9 cellular contexts compared by ENCODE assay signal in the genomic region with DNA sequence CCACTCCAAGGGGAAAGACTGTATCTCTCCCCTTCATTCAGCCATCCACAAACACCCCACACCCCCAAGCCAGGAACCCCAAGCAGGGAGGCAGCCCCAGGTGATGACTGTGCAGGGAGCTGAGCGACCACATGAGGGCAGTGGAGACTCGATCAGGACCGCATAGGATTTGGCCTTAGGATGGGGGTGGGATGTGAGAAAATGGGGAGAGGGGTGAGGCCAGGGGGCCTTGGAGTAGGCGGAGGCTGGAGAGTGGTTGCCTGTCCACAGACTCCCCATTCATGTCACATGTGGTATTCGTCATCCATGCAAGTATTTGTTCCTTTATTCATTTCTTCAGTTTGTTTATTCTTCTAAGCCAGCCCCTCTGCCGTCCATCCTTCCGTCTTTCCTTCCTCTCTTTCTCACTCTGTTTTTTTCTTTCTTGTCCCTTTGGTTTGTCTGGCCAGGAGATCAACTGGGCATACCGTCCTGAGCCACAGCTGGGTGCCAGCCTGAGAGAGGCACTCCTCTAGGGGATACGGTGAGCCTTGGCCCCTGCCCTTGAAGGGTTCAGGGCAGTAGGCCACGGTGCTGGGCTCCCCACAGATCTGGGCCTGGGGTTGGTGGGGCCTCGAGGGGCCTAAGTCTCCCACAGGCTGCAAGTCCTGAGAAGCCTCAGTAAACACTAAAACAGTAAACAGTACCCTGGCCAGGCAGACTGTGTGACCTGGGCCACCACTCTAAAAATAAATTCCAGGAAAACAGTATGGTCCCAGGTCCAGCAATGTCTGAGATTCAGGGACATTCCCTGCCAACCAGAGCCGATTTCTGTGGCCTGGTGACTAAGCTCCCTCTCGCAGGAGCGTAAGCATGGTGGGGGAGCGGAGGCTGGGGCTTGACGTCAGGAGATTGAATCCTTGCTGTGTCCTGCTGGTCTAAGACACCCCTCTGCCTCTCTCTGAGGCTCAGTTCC. TPM values are rescaled to one million over a fixed set of nuclear protein-coding genes. Genes with fewer than 3 reads are reported as not detected.
DNase-seq lines count a peak whose midpoint lies in the region; ATAC-seq and TF ChIP-seq lines count a peak whose summit lies in the region.
"Had no signal": no experiment of that assay in that cellular context is flagged by ENCODE, and none has a peak within 500 bp of the region (broad histone marks: within the 10 kb centered on the region; RNA-seq: fewer than 3 reads in every experiment).

No MANE protein-coding gene starts in this region.

- ATAC-seq in right cardiac atrium, result peak; percentile 45 to 47
- ATAC-seq in gastrocnemius medialis, result peak; percentile 50 to 67
- no peak for ATAC-seq in HG03439 (IDR thresholded peaks at IDR 0.05; ENCODE audit: unreplicated experiment)

- no peaks in the 10 kb centered on the region for H3K36me3 ChIP-seq in HAP-1 (replicated peaks)
- H3K36me3 ChIP-seq in Peyer's patch, result no peaks in the 10 kb centered on the region
- H3K36me3 ChIP-seq in gastrocnemius medialis, result no peaks in the 10 kb centered on the region

- H3K4me3 ChIP-seq in HAP-1, result no peak overlapping the region
- no peak overlapping the region for H3K4me3 ChIP-seq in Peyer's patch
- H3K4me3 ChIP-seq in right cardiac atrium (ENCODE audit: low read length), result no peak overlapping the region
- H3K4me3 ChIP-seq in gastrocnemius medialis, result no peak overlapping the region
- H3K4me3 ChIP-seq: SK-N-MC had no signal

- H3K4me1 ChIP-seq in HAP-1 (peaks cover 3% of the 10 kb centered on the region; the same call in 1 of the 2 replicates), Peyer's patch (peaks cover 7 to 22% (median 10%) of the 10 kb centered on the region in 4 donors), right cardiac atrium (ENCODE audit: control insufficient read depth, insufficient read depth, low read length) (no peaks in the 10 kb centered on the region), gastrocnemius medialis (peaks cover 14 to 28% of the 10 kb centered on the region in 2 donors)

- H3K9me3 Mint-ChIP-seq in immature natural killer cell, result peaks cover 0 to 1% (median 0%) of the 10 kb centered on the region in 6 donors

- H3K4me3 Mint-ChIP-seq in immature natural killer cell, result no peak overlapping the region

- H3K27ac Mint-ChIP-seq in immature natural killer cell, result peak overlapping the region in 1 of 6 donors; percentile 1

- H3K36me3 Mint-ChIP-seq in immature natural killer cell, result no peaks in the 10 kb centered on the region

- TF ChIP-seq POLR2A in Peyer's patch (IDR thresholded peaks at IDR 0.05) (no peak), gastrocnemius medialis (IDR thresholded peaks at IDR 0.05) (peak in 1 of 2 donors; percentile 43)

- peak in 5 of 6 experiments; percentile 24 to 77 (median 68) for TF ChIP-seq CTCF in Peyer's patch (IDR thresholded peaks at IDR 0.05)
- TF ChIP-seq CTCF in gastrocnemius medialis (IDR thresholded peaks at IDR 0.05 in 4 of 5, conservative IDR thresholded peaks at IDR 0.05 in 1 of 5), result peak; percentile 36 to 79 (median 69)

- intact Hi-C loops in right cardiac atrium (cut with DNase I), result no loop called here
- intact Hi-C loops in gastrocnemius medialis (cut with DNase I; ENCODE audit: low total_unique reads), result loop anchor here (1.0 to 5.0 kb wide), 3 partner anchors 17 to 113 kb away; a partner anchor contains a TSS

- 42% methylated on average over 16 of the region's 16 CpGs for WGBS in right cardiac atrium

- H3K9me3 ChIP-seq in HAP-1 (no peaks in the 10 kb centered on the region), Peyer's patch (no peaks in the 10 kb centered on the region), right cardiac atrium (ENCODE audit: control insufficient read depth, low read length) (no peaks in the 10 kb centered on the region), gastrocnemius medialis (no peaks in the 10 kb centered on the region)

- in situ Hi-C loops in HAP-1 (cut with MboI; ENCODE audit: low sequenced_read_pairs) (no loop called here), gastrocnemius medialis (cut with MboI; ENCODE audit: low sequenced_read_pairs in 4 of 4) (no loop called here)

- peak overlapping the region in 2 of 4 donors; percentile 35 to 53 for H3K27ac ChIP-seq in Peyer's patch
- H3K27ac ChIP-seq in right cardiac atrium (ENCODE audit: low read length), result peak overlapping the region; percentile 61
- peak overlapping the region; percentile 73 to 90 (median 84) for H3K27ac ChIP-seq in gastrocnemius medialis
- H3K27ac ChIP-seq: SK-N-MC had no signal

- DNase-seq in CMK (ENCODE audit: low read depth), result peak; percentile 22
- peak; percentile 19 to 73 for DNase-seq in HAP-1 (ENCODE audit: low spot score in 2 of 2)
- peak; percentile 24 to 78 (median 75) for DNase-seq in Peyer's patch
- peak in 30 of 56 donors; percentile 2 to 51 (median 28) for DNase-seq in amygdala (lab: John Stamatoyannopoulos, UW)
- peak in 2 of 3 donors; percentile 59 to 75 for DNase-seq in right cardiac atrium
- peak; percentile 47 to 67 for DNase-seq in gastrocnemius medialis
- no peak for DNase-seq in immature natural killer cell

- no peaks in the 10 kb centered on the region for H3K27me3 ChIP-seq in HAP-1 (ENCODE audit: low read depth)
- no peaks in the 10 kb centered on the region for H3K27me3 ChIP-seq in Peyer's patch
- H3K27me3 ChIP-seq in right cardiac atrium (ENCODE audit: control insufficient read depth, insufficient read depth), result no peaks in the 10 kb centered on the region
- no peaks in the 10 kb centered on the region for H3K27me3 ChIP-seq in gastrocnemius medialis

- peaks cover 0 to 4% of the 10 kb centered on the region in 2 donors for H3K4me1 Mint-ChIP-seq in immature natural killer cell

- H3K27me3 Mint-ChIP-seq in immature natural killer cell (ENCODE audit: low read depth in 3 of 3), result peaks cover 7 to 11% (median 7%) of the 10 kb centered on the region in 3 donors

RNA-seq across cellular contexts. Expression of a gene that starts 2.5 kb away (rescaled TPM):
- total RNA-seq in Peyer's patch, result 10 to 100 TPM in 3 of 4 donors, 1 to 10 TPM in 1; 9.9 to 26.3 (median 21.2) TPM
- 10 to 100 TPM; 34.2 to 51.0 (median 44.5) TPM for total RNA-seq in right cardiac atrium
- polyA plus RNA-seq in right cardiac atrium, result 65.2 TPM
- 10 to 100 TPM; 18.9 to 87.0 (median 24.4) TPM for total RNA-seq in gastrocnemius medialis
- not detected for polyA plus RNA-seq in immature natural killer cell

RNA-seq across cellular contexts. Expression of a gene that starts 31.2 kb away (rescaled TPM):
- total RNA-seq in Peyer's patch (1 to 10 TPM in 2 of 4 donors, not detected in 2; 1.1 to 3.9 TPM), right cardiac atrium (1 to 10 TPM in 1 of 4 donors, under 1 TPM in 3; 0.11 to 1.4 (median 0.24) TPM), gastrocnemius medialis (under 1 TPM in 2 of 4 donors, not detected in 2; 0.33 to 0.64 TPM)
- polyA plus RNA-seq in right cardiac atrium (0.18 TPM), immature natural killer cell (not detected)

Comparison
In these comparisons a context has a peak if more than half of its experiments do, and no peak if none do; other contexts are left out.
1. DNase-seq: peak in CMK (single experiment), HAP-1 (2 of 2), Peyer's patch (3 of 3), amygdala (30 of 56), right cardiac atrium (2 of 3) and gastrocnemius medialis (2 of 2); none in immature natural killer cell (0 of 3).